8 cellular contexts compared by ENCODE assay signal in genomic region chr12:125971981-125972380, GRCh38.
"Had no signal": no experiment of that assay in that cellular context is flagged by ENCODE, and none has a peak within 500 bp of the region (broad histone marks: within the 10 kb centered on the region; RNA-seq: fewer than 3 reads in every experiment).

No MANE protein-coding gene starts in this region.

- H3K27ac ChIP-seq: GM23248 had no signal

- H3K9me3 ChIP-seq: HAP-1 had no signal

- H3K36me3 ChIP-seq: HAP-1 had no signal

- H3K9ac ChIP-seq: GM23248 had no signal

- H3K4me1 ChIP-seq: HAP-1 had no signal

- H3K27ac Mint-ChIP-seq: GM23338, H9, HFFc6 had no signal

- H3K4me1 Mint-ChIP-seq: GM23338 had no signal

- H3K9me3 Mint-ChIP-seq: H9 had no signal

- H3K4me3 ChIP-seq: GM23248, GM23338, HAP-1 had no signal

- H3K4me3 Mint-ChIP-seq: GM23338, H9, HFFc6 had no signal

- DNase-seq: GM23248, GOT3, H7, H9, HCEC 1CT, HFFc6 had no signal
